ENCODE assay signal across 9 cellular contexts in the genomic region with DNA sequence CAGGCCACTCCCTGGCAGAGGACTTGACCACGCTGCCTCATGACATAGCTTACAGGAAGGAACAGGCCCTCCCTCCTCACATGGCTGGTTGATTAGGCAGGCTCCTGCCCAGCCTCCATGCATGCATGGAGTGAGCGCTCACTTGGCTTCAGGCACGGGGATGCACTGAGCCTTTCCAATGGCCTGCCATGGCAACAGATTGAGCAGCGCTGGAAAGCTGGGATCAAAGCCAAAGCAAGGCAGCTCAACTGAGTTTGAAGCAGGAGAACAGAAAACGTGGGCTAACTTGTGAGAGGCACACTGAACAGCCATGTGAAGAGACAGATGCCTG. TPM values are rescaled to one million over a fixed set of nuclear protein-coding genes. Genes with fewer than 3 reads are reported as not detected.
DNase-seq lines count a peak whose midpoint lies in the region; ATAC-seq and TF ChIP-seq lines count a peak whose summit lies in the region.
"Had no signal": no experiment of that assay in that cellular context is flagged by ENCODE, and none has a peak within 500 bp of the region (broad histone marks: within the 10 kb centered on the region; RNA-seq: fewer than 3 reads in every experiment).

No MANE protein-coding gene starts in this region.

- DNase-seq in IMR-90 (peak; percentile 90), amygdala (lab: John Stamatoyannopoulos, UW) (peak in 53 of 56 donors; percentile 31 to 95 (median 81)), left ventricle myocardium superior (peak; percentile 86), stomach (peak; percentile 68), T-helper 1 cell (no peak)

- no peak overlapping the region for H4K5ac ChIP-seq in IMR-90 (ENCODE audit: low read depth, low read length)

- no peak for TF ChIP-seq POLR2A in IMR-90 (IDR thresholded peaks at IDR 0.05; ENCODE audit: low read depth, low read length)
- TF ChIP-seq POLR2A in stomach (IDR thresholded peaks at IDR 0.05), result no peak

- dilution Hi-C loops in IMR-90 (cut with HindIII; ENCODE audit: low sequenced_read_pairs, unreplicated experiment), result no loop called here

- intact Hi-C loops in IMR-90 (cut with micrococcal nuclease) (no loop called here), left ventricle myocardium superior (cut with micrococcal nuclease) (no loop called here), stomach (cut with DNase I; ENCODE audit: low total_unique reads) (loop anchor here (5.0 kb wide), 1 partner anchor 79 kb away; no protein-coding TSS in a partner anchor)

- peaks cover 93% of the 10 kb centered on the region for H3K36me3 ChIP-seq in IMR-90 (ENCODE audit: control insufficient read depth, insufficient read depth, low read length)
- peaks cover 84 to 100% (median 99%) of the 10 kb centered on the region in 4 donors for H3K36me3 ChIP-seq in stomach

- no peak overlapping the region for H3K4me3 ChIP-seq in IMR-90 (ENCODE audit: insufficient read depth, low read depth, low read length)
- H3K4me3 ChIP-seq in stomach, result no peak overlapping the region
- H3K4me3 ChIP-seq: lung had no signal

- peak overlapping the region; percentile 22 for H2AK9ac ChIP-seq in IMR-90 (replicated peaks; ENCODE audit: low read depth, low read length, poor library complexity)

- no peak overlapping the region; a peak in 1 of 4 replicates for H4K8ac ChIP-seq in IMR-90 (ENCODE audit: low read depth in 2 of 2, low read length in 2 of 2)

- BruUV-seq in IMR-90 (replicated peaks; lab: Mats Ljungman, UMichigan), result no TSS peak

- H2AK5ac ChIP-seq in IMR-90 (ENCODE audit: low read depth, low read length), result 0 out of 2 replicates have a peak overlapping the region, but pooled peaks have one; percentile 3

- H2BK5ac ChIP-seq in IMR-90 (ENCODE audit: low read depth, low read length, poor library complexity, severe bottlenecking), result peak overlapping the region; percentile 32

- peak; percentile 77 for ATAC-seq in IMR-90 (ENCODE audit: low read depth)
- peak; percentile 89 for ATAC-seq in left ventricle myocardium superior
- no peak for ATAC-seq in GM21528 (IDR thresholded peaks at IDR 0.05; ENCODE audit: low FRiP score, unreplicated experiment)
- ATAC-seq in HG02973 (IDR thresholded peaks at IDR 0.05; ENCODE audit: unreplicated experiment), result no peak
- ATAC-seq in GM19351 (IDR thresholded peaks at IDR 0.05; ENCODE audit: unreplicated experiment), result no peak

- H4K91ac ChIP-seq in IMR-90 (ENCODE audit: insufficient read depth, low read depth, low read length), result no peak overlapping the region

- H3K4me2 ChIP-seq in IMR-90 (ENCODE audit: low read depth, low read length), result no peak overlapping the region

- H4K20me1 ChIP-seq in IMR-90 (ENCODE audit: insufficient read depth, low read length), result peaks cover 98% of the 10 kb centered on the region

- H3K27ac ChIP-seq in IMR-90 (ENCODE audit: insufficient read depth, low read length) (no peak overlapping the region), stomach (peak overlapping the region in 4 of 5 donors; percentile 8 to 69 (median 58))

- peaks cover 9% of the 10 kb centered on the region; the same call in 1 of the 2 replicates for H3K9me1 ChIP-seq in IMR-90 (ENCODE audit: insufficient read depth, low read length)

- H3K4me1 ChIP-seq in IMR-90 (ENCODE audit: control insufficient read depth, insufficient read depth, low read length), result peaks cover 2% of the 10 kb centered on the region; the same call in 1 of the 2 replicates
- H3K4me1 ChIP-seq in stomach, result peaks cover 8 to 35% (median 14%) of the 10 kb centered on the region in 4 donors

- POLR2A ChIA-PET in IMR-90 (lab: Charles Lee; ENCODE audit: unreplicated experiment), result no interaction called here

- H3K9me3 ChIP-seq in IMR-90 (ENCODE audit: control insufficient read depth, insufficient read depth, low read length) (no peaks in the 10 kb centered on the region), stomach (no peaks in the 10 kb centered on the region)

- H3K56ac ChIP-seq in IMR-90 (ENCODE audit: extremely low read depth, insufficient read depth, low read length), result no peak overlapping the region

- WGBS in IMR-90 (ENCODE audit: extremely low coverage in 2 of 2, insufficient read length in 1 of 2), 2 experiments, result 45% methylated on average over 3 of the region's 5 CpGs; no CpG with 5 or more reads in 1 of the 2 experiments
- 10 to 37% (median 19%) methylated on average over 3 to 5 of the region's 5 CpGs for WGBS in stomach, 5 donors

- no peak for TF ChIP-seq EP300 in stomach (IDR thresholded peaks at IDR 0.05)

- H3K14ac ChIP-seq in IMR-90 (replicated peaks; ENCODE audit: low read depth, low read length), result no peak overlapping the region

- H2BK15ac ChIP-seq in IMR-90 (ENCODE audit: low read depth, low read length), result no peak overlapping the region

- H3K9ac ChIP-seq in IMR-90 (ENCODE audit: low read depth, low read length), result no peak overlapping the region

- no peaks in the 10 kb centered on the region for H3K27me3 ChIP-seq in IMR-90 (ENCODE audit: control insufficient read depth, insufficient read depth, low read length)
- no peaks in the 10 kb centered on the region for H3K27me3 ChIP-seq in stomach

- CTCF ChIA-PET in IMR-90 (lab: Yijun Ruan, JAX), result no interaction called here

- 0 out of 2 replicates have a peak overlapping the region, but pooled peaks have one; percentile 4 for H3K4ac ChIP-seq in IMR-90 (ENCODE audit: low read depth, low read length)

- no peak overlapping the region for H2BK20ac ChIP-seq in IMR-90 (ENCODE audit: low read depth, low read length)

- TF ChIP-seq CTCF in IMR-90 (conservative IDR thresholded peaks at IDR 0.05; ENCODE audit: low read depth, low read length) (no peak), stomach (IDR thresholded peaks at IDR 0.05) (no peak)

- in situ Hi-C loops in IMR-90 (cut with MboI; ENCODE audit: low sequenced_read_pairs), result no loop called here

- peak overlapping the region; percentile 51 for H2AFZ ChIP-seq in IMR-90 (replicated peaks; ENCODE audit: low read length, poor library complexity)

- peaks cover 45 to 84% of the 10 kb centered on the region in 2 experiments for H3K79me1 ChIP-seq in IMR-90 (ENCODE audit: low read depth in 1 of 2, low read length in 2 of 2)

- TF ChIP-seq RAD21 in IMR-90 (IDR thresholded peaks at IDR 0.05; ENCODE audit: low read length), result no peak

- H2BK120ac ChIP-seq in IMR-90 (ENCODE audit: low read depth, low read length), result no peak overlapping the region

- H3K18ac ChIP-seq in IMR-90 (ENCODE audit: low read depth, low read length), result no peak overlapping the region

- no peak overlapping the region for H3K23ac ChIP-seq in IMR-90 (ENCODE audit: low read depth, low read length)

TF ChIP-seq in IMR-90, 13 proteins besides CTCF, POLR2A, EP300 and RAD21:
- TF ChIP-seq MXI1 (IDR thresholded peaks at IDR 0.05; ENCODE audit: borderline replicate concordance, low read depth, low read length) (peak; percentile 96), USF2 (IDR thresholded peaks at IDR 0.05; ENCODE audit: low read depth, low read length) (peak; percentile 37; the same call in 1 of the 2 replicates), MAZ (IDR thresholded peaks at IDR 0.05; ENCODE audit: borderline replicate concordance, low read depth, low read length) (peak; percentile 24; the same call in 1 of the 2 replicates), CHD1 (IDR thresholded peaks at IDR 0.05; ENCODE audit: low read depth, low read length) (no peak), BHLHE40 (IDR thresholded peaks at IDR 0.05; ENCODE audit: low read depth, low read length) (peak; percentile 85), RFX5 (IDR thresholded peaks at IDR 0.05; ENCODE audit: low read depth, low read length) (no peak), RCOR1 (IDR thresholded peaks at IDR 0.05; ENCODE audit: insufficient replicate concordance, low read length) (peak; percentile 44)

RNA-seq across cellular contexts. Expression of gene GRAMD2A, which starts 5.9 kb away (rescaled TPM):
- total RNA-seq in IMR-90 (2012; rRNA removed) (under 0.01 and 0.18 TPM in 2 replicates), left ventricle myocardium superior (not detected), stomach (under 1 TPM in 2 of 5 donors, not detected in 3; 0.29 to 0.92 TPM)
- polyA plus RNA-seq in IMR-90 (2012; rRNA removed) (0.14 TPM in 1 of 2 replicates, not detected in the other), stomach (under 1 TPM in 2 of 3 donors, not detected in 1; 0.37 to 0.80 TPM)
- polyA plus RNA-seq in IMR-90 (2012; cell fraction: cytosol; rRNA removed), result 0.02 TPM in 1 of 2 replicates, not detected in the other
- polyA plus RNA-seq in IMR-90 (2012; cell fraction: nucleus; rRNA removed; ENCODE audit: low replicate concordance), result 0.07 and 0.16 TPM in 2 replicates

RNA-seq across cellular contexts. Expression of gene PKM, which starts 27.5 kb away (rescaled TPM):
- 2,738 and 3,859 TPM in 2 replicates for total RNA-seq in IMR-90 (2012; rRNA removed)
- 2,084 and 2,219 TPM in 2 replicates for polyA plus RNA-seq in IMR-90 (2012; rRNA removed)
- 1,530 and 1,727 TPM in 2 replicates for polyA plus RNA-seq in IMR-90 (2012; cell fraction: cytosol; rRNA removed)
- polyA plus RNA-seq in IMR-90 (2012; cell fraction: nucleus; rRNA removed; ENCODE audit: low replicate concordance), result 1,603 and 1,631 TPM in 2 replicates
- 1,059 TPM for total RNA-seq in left ventricle myocardium superior
- total RNA-seq in stomach, result 100 to 1,000 TPM in 4 of 5 donors, 10 to 100 TPM in 1; 79.9 to 452 (median 274) TPM
- 100 to 1,000 TPM; 150 to 332 (median 271) TPM for polyA plus RNA-seq in stomach

Comparison
In these comparisons a context has a peak if more than half of its experiments do, and no peak if none do; other contexts are left out.
1. ATAC-seq: peak in IMR-90 (single experiment) and left ventricle myocardium superior (single experiment); none in GM21528 (single experiment), HG02973 (single experiment) and GM19351 (single experiment).
2. DNase-seq: peak in IMR-90 (single experiment), amygdala (53 of 56), left ventricle myocardium superior (single experiment) and stomach (single experiment); none in T-helper 1 cell (0 of 5).